In genomic region chr7:151946932-151947331, GRCh38 we compare ENCODE assay signal across 1 cellular context.
TF ChIP-seq lines count a peak whose summit lies in the region.

No MANE protein-coding gene starts in this region.

TF ChIP-seq in K562, 482 proteins besides CTCF, POLR2A, EP300 and RAD21 (continued from another document):
- TF ChIP-seq ZBTB43 (CRISPR knock-in tag; IDR thresholded peaks at IDR 0.05) = no peak
- TF ChIP-seq PHF20 (IDR thresholded peaks at IDR 0.05; ENCODE audit: partially characterized antibody) = no peak
- peak in 1 of 3 experiments; percentile 44 for TF ChIP-seq YY1 (IDR thresholded peaks at IDR 0.05; ENCODE audit: borderline replicate concordance in 1 of 3, control insufficient read depth in 1 of 3, extremely low read depth in 1 of 3, insufficient read depth in 3 of 3, insufficient read length in 1 of 3, insufficient replicate concordance in 2 of 3, low read depth in 1 of 3, low read length in 2 of 3)
- no peak for TF ChIP-seq MYNN (IDR thresholded peaks at IDR 0.05)
- TF ChIP-seq MYNN (CRISPR knock-in tag; IDR thresholded peaks at IDR 0.05) = no peak
- TF ChIP-seq DMBX1 (CRISPR knock-in tag; IDR thresholded peaks at IDR 0.05; ENCODE audit: borderline replicate concordance) = no peak
- TF ChIP-seq CEBPZ (IDR thresholded peaks at IDR 0.05; ENCODE audit: borderline replicate concordance, low read depth, low read length) = no peak
- TF ChIP-seq ZNF143 (CRISPR knock-in tag; IDR thresholded peaks at IDR 0.05) = no peak
- TF ChIP-seq NCOA6 (IDR thresholded peaks at IDR 0.05) = no peak
- no peak for TF ChIP-seq ZNF347 (CRISPR knock-in tag; IDR thresholded peaks at IDR 0.05; ENCODE audit: low read depth)
- no peak for TF ChIP-seq HDAC3 (IDR thresholded peaks at IDR 0.05; ENCODE audit: borderline replicate concordance, partially characterized antibody)
- no peak for TF ChIP-seq ZBTB17 (CRISPR knock-in tag; IDR thresholded peaks at IDR 0.05)
- no peak for TF ChIP-seq HOXB6 (CRISPR knock-in tag; IDR thresholded peaks at IDR 0.05; ENCODE audit: borderline replicate concordance)
- TF ChIP-seq TRIM28 (IDR thresholded peaks at IDR 0.05) = no peak
- no peak for TF ChIP-seq ZC3H11A (IDR thresholded peaks at IDR 0.05; ENCODE audit: low read depth, low read length)
- no peak for TF ChIP-seq ZNF3 (CRISPR knock-in tag; IDR thresholded peaks at IDR 0.05)
- TF ChIP-seq FOXP1 (CRISPR knock-in tag; IDR thresholded peaks at IDR 0.05) = no peak
- no peak for TF ChIP-seq SNIP1 (IDR thresholded peaks at IDR 0.05; ENCODE audit: low read depth)
- no peak for TF ChIP-seq ZNF324 (CRISPR knock-in tag; IDR thresholded peaks at IDR 0.05)
- TF ChIP-seq ZNF174 (CRISPR knock-in tag; IDR thresholded peaks at IDR 0.05) = no peak
- TF ChIP-seq CREB3 (tag; conservative IDR thresholded peaks at IDR 0.05; ENCODE audit: low read depth) = no peak
